Comparison of ENCODE assay signal across 25 cellular contexts in the genomic region with DNA sequence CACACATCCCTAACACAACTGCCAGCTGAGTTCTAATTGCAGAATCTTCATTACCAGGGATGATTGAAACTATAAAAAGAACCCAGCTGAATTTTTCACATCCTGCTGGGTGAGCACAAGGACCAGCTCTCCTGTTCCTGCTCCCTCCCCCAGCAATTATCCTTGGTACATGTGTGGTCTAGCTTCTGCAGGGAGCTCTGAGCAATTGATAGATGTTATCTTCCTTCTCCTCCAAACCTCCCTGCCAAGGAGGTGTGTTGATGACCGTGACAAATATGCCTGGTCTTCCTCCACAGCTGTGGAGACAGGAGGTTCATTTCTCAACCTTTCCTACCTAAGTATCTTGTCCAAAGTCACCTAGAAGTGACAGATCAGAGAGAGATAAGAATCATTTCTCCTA.
"Had no signal": no experiment of that assay in that cellular context is flagged by ENCODE, and none has a peak within 500 bp of the region (broad histone marks: within the 10 kb centered on the region; RNA-seq: fewer than 3 reads in every experiment).

No MANE protein-coding gene starts in this region.

- H3K4me3 ChIP-seq: esophagus muscularis mucosa, ovary, prostate gland, sigmoid colon, thyroid gland, upper lobe of left lung, vagina had no signal

- H3K9me3 ChIP-seq: esophagus muscularis mucosa, ovary, prostate gland, sigmoid colon, thyroid gland, upper lobe of left lung, vagina had no signal

- H3K36me3 ChIP-seq: esophagus muscularis mucosa, ovary, prostate gland, sigmoid colon, thyroid gland, upper lobe of left lung, vagina had no signal

- DNase-seq: activated CD4-positive, alpha-beta T cell treated with anti-CD3 and anti-CD28 coated beads for 36 hours; activated CD4-positive, CD25-positive, alpha-beta regulatory T cell; activated CD8-positive, alpha-beta memory T cell treated with anti-CD3 and anti-CD28 coated beads, Interleukin-2, amount 10 ng/mL, durations not matched to agents 7 days and 5 days; activated CD8-positive, alpha-beta T cell treated with anti-CD3 and anti-CD28 coated beads, Interleukin-2, amount 10 ng/mL, durations not matched to agents 7 days and 5 days; activated naive CD4-positive, alpha-beta T cell; activated T-cell treated with anti-CD3 and anti-CD28 coated beads, Interleukin-2, amount 50 U/mL, for 48 hours; endodermal cell; foreskin melanocyte; left cardiac atrium; left ventricle myocardium superior; ovary; retina; sigmoid colon; small intestine; stimulated activated CD4-positive, alpha-beta T cell treated with anti-CD3 and anti-CD28 coated beads, Interleukin-4, amount 100 ng/mL, for 4 hours; stimulated activated CD8-positive, alpha-beta memory T cell treated with anti-CD3 and anti-CD28 coated beads, Interleukin-4, amount 100 ng/mL, for 48 hours; stimulated activated naive CD8-positive, alpha-beta T cell treated with anti-CD3 and anti-CD28 coated beads, Interleukin-15, amount 100 ng/mL, for 72 hours; substantia nigra; thyroid gland; upper lobe of left lung had no signal

- H3K27ac ChIP-seq: esophagus muscularis mucosa, ovary, prostate gland, sigmoid colon, thyroid gland, upper lobe of left lung, vagina had no signal

- ATAC-seq: activated CD4-positive, alpha-beta T cell treated with anti-CD3 and anti-CD28 coated beads for 36 hours; activated CD8-positive, alpha-beta memory T cell treated with anti-CD3 and anti-CD28 coated beads, Interleukin-2, amount 10 ng/mL, durations not matched to agents 7 days and 5 days; activated CD8-positive, alpha-beta T cell treated with anti-CD3 and anti-CD28 coated beads, Interleukin-2, amount 10 ng/mL, durations not matched to agents 7 days and 5 days; activated naive CD4-positive, alpha-beta T cell treated with anti-CD3 and anti-CD28 coated beads, Interleukin-2, amount 50 U/mL, for 72 hours; left cardiac atrium; left ventricle myocardium superior; stimulated activated memory B cell treated with anti-CD40 and anti-IgM and Interleukin-4, amounts not matched to agents 10 μg/mL and 1 μg/mL and 100 μg/mL, for 72 hours; stimulated activated naive CD8-positive, alpha-beta T cell treated with anti-CD3 and anti-CD28 coated beads, Interleukin-15, amount 100 ng/mL, for 72 hours had no signal

- H3K4me1 ChIP-seq: esophagus muscularis mucosa, prostate gland, sigmoid colon, upper lobe of left lung, vagina had no signal
